8 cellular contexts compared by ENCODE assay signal in the genomic region with DNA sequence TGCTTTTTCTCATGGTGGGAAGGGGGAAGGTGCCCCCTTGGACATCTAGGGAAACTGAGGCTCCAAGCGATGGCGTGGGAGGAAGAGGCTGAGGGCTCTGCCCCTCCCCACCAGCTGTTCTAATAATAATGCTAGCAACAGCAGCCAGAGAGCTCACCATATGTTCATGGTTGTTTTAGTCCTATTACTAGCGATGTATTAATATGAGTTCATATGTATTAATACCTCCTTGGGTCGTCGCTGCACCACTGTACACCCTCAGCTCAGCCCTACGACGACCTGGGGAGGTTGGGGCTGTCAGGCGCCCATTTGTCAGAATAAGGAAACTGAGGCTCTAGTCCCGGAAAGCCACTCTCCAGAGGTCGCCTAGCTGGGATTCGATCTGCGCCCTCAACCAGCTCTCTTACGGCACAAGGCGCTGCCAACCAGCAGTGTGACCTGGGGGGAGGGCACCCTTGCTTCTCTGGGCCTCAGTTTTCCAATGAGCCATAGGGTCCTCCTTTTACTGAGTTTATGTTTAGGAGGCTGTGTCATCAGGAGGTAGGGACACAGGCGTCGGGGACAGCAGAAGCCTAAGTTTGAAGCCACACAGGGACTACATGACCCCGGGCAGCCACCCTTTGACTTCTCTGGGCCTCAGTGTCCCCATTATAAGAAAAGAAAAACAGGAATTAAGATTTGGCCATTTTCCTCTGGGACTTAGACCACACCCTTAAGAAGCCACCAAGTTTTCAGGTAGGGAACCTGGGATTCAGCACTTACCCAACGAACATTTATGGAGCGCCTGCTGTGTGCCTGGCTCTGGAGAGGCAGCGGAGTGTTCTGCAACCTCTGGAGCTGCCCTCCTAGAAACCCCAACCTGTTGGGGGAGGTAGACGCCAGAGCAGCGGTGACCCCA. TPM values are rescaled to one million over a fixed set of nuclear protein-coding genes. Genes with fewer than 3 reads are reported as not detected.
A peak's percentile ranks its signal among the peaks of the same experiment; 100 is the strongest.
DNase-seq lines count a peak whose midpoint lies in the region; ATAC-seq and TF ChIP-seq lines count a peak whose summit lies in the region.

No MANE protein-coding gene starts in this region.

- H3K4me1 Mint-ChIP-seq in activated naive CD8-positive, alpha-beta T cell treated with anti-CD3 and anti-CD28 coated beads, Interleukin-2, amount 50 U/mL, for 24 hours = peaks cover 36% of the 10 kb centered on the region

- no peak overlapping the region for H4K8ac ChIP-seq in mesendoderm (ENCODE audit: low read depth, low read length)

- no peak overlapping the region for H3K4ac ChIP-seq in mesendoderm (ENCODE audit: low read depth, low read length)

- H3K4me3 Mint-ChIP-seq in activated naive CD8-positive, alpha-beta T cell treated with anti-CD3 and anti-CD28 coated beads, Interleukin-2, amount 50 U/mL, for 24 hours = peak overlapping the region; percentile 86

- H2AK5ac ChIP-seq in mesendoderm (ENCODE audit: low read length) = no peak overlapping the region

- no peak overlapping the region for H2BK5ac ChIP-seq in mesendoderm (ENCODE audit: low read length)

- H3K4me3 ChIP-seq in AG10803 (ENCODE audit: low read length) = peak overlapping the region; percentile 61
- peak overlapping the region; percentile 1 for H3K4me3 ChIP-seq in mesendoderm (ENCODE audit: low read length)

- no peak overlapping the region for H3K18ac ChIP-seq in mesendoderm (ENCODE audit: low read length)

- no peaks in the 10 kb centered on the region for H3K79me1 ChIP-seq in mesendoderm (ENCODE audit: low read length)

- no peaks in the 10 kb centered on the region for H3K9me3 Mint-ChIP-seq in activated naive CD8-positive, alpha-beta T cell treated with anti-CD3 and anti-CD28 coated beads, Interleukin-2, amount 50 U/mL, for 24 hours

- H3K23ac ChIP-seq in mesendoderm (ENCODE audit: low read length) = no peak overlapping the region

- WGBS in mesendoderm (ENCODE audit: extremely low coverage, insufficient coverage, low lambda C conversion rate) = no CpG with 5 or more reads among the region's 22 CpGs

- peak overlapping the region; percentile 25 for H3K4me2 ChIP-seq in mesendoderm (ENCODE audit: low read length)

- peak; percentile 5 for ATAC-seq in HG02938 (IDR thresholded peaks at IDR 0.05; ENCODE audit: unreplicated experiment)
- ATAC-seq in activated naive CD8-positive, alpha-beta T cell treated with anti-CD3 and anti-CD28 coated beads, Interleukin-2, amount 50 U/mL, for 24 hours = peak; percentile 4
- ATAC-seq in GM21737 (IDR thresholded peaks at IDR 0.05; ENCODE audit: unreplicated experiment) = no peak
- ATAC-seq in GM21423 (IDR thresholded peaks at IDR 0.05; ENCODE audit: unreplicated experiment) = no peak

- no peak for TF ChIP-seq CTCF in AG10803 (conservative IDR thresholded peaks at IDR 0.05; ENCODE audit: low read length)

- no peaks in the 10 kb centered on the region for H3K27me3 Mint-ChIP-seq in activated naive CD8-positive, alpha-beta T cell treated with anti-CD3 and anti-CD28 coated beads, Interleukin-2, amount 50 U/mL, for 24 hours

- H3K27ac ChIP-seq in mesendoderm (ENCODE audit: low read depth, low read length) = no peak overlapping the region

- no peak overlapping the region for H4K5ac ChIP-seq in mesendoderm (ENCODE audit: low read length)

- H3K4me1 ChIP-seq in mesendoderm (ENCODE audit: control insufficient read depth, low read depth, low read length) = peaks cover 1% of the 10 kb centered on the region

- peaks cover 2% of the 10 kb centered on the region for H3K36me3 Mint-ChIP-seq in activated naive CD8-positive, alpha-beta T cell treated with anti-CD3 and anti-CD28 coated beads, Interleukin-2, amount 50 U/mL, for 24 hours (ENCODE audit: low read depth)

- H2BK120ac ChIP-seq in mesendoderm (ENCODE audit: low read depth, low read length) = no peak overlapping the region

- peak overlapping the region; percentile 47 for H3K9ac ChIP-seq in mesendoderm (ENCODE audit: low read length)

- no peaks in the 10 kb centered on the region for H3K27me3 ChIP-seq in mesendoderm (ENCODE audit: insufficient read depth, low read length, poor library complexity)

- H3K56ac ChIP-seq in mesendoderm (ENCODE audit: low read length) = peak overlapping the region; percentile 60

- H3K36me3 ChIP-seq in mesendoderm (ENCODE audit: control insufficient read depth, insufficient read depth, low read length) = no peaks in the 10 kb centered on the region

- peak overlapping the region; percentile 71 for H3K27ac Mint-ChIP-seq in activated naive CD8-positive, alpha-beta T cell treated with anti-CD3 and anti-CD28 coated beads, Interleukin-2, amount 50 U/mL, for 24 hours

- DNase-seq in AG10803 (ENCODE audit: low read depth) = no peak
- DNase-seq in activated naive CD8-positive, alpha-beta T cell treated with anti-CD3 and anti-CD28 coated beads, Interleukin-2, amount 50 U/mL, for 24 hours = no peak
- no peak for DNase-seq in mesendoderm
- no peak for DNase-seq in stimulated activated CD4-positive, alpha-beta T cell treated with anti-CD3 and anti-CD28 coated beads, Interleukin-4, amount 100 ng/mL, for 24 hours
- no peak for DNase-seq in hepatic stellate cell (ENCODE audit: low spot score)

- no peaks in the 10 kb centered on the region for H3K79me2 ChIP-seq in mesendoderm (ENCODE audit: control insufficient read depth, insufficient read depth, low read length)

- H2BK15ac ChIP-seq in mesendoderm (replicated peaks; ENCODE audit: low read depth) = no peak overlapping the region

RNA-seq across cellular contexts. Expression of a gene that starts 0.7 kb away (rescaled TPM):
- 1.5 TPM for polyA plus RNA-seq in mesendoderm (2013, experiment 1 of 2)
- 1.6 TPM for polyA plus RNA-seq in mesendoderm (2013, experiment 2 of 2)

RNA-seq across cellular contexts. Expression of a gene that starts 11.5 kb away (rescaled TPM):
- not detected for polyA plus RNA-seq in mesendoderm (2013, experiment 1 of 2)
- not detected for polyA plus RNA-seq in mesendoderm (2013, experiment 2 of 2)

RNA-seq across cellular contexts. Expression of a gene that starts 54.7 kb away (rescaled TPM):
- polyA plus RNA-seq in mesendoderm (2013, experiment 1 of 2) = 40.5 TPM
- 40.5 TPM for polyA plus RNA-seq in mesendoderm (2013, experiment 2 of 2)

Comparison
In these comparisons a context has a peak if more than half of its experiments do, and no peak if none do; other contexts are left out.
1. ATAC-seq: peak in HG02938 (single experiment) and activated naive CD8-positive, alpha-beta T cell treated with anti-CD3 and anti-CD28 coated beads, Interleukin-2, amount 50 U/mL, for 24 hours (single experiment); none in GM21737 (single experiment) and GM21423 (single experiment).